24 cellular contexts compared by ENCODE assay signal in the genomic region with DNA sequence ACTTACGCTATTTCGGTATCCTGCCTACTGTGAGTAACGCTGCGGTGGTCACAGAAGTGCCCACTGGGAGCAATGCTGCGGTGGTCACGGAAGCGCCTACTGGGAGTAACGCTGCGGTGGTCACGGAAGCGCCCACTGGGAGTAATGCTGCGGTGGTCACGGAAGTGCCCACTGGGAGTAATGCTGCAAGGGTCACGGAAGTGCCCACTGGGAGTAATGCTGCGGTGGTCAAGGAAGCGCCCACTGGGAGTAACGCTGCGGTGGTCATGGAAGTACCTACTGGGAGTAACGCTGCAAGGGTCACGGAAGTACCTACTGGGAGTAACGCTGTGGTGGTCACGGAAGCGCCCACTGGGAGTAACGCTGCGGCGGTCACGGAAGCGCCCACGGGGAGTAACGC. TPM values are rescaled to one million over a fixed set of nuclear protein-coding genes. Genes with fewer than 3 reads are reported as not detected.
"Had no signal": no experiment of that assay in that cellular context is flagged by ENCODE, and none has a peak within 500 bp of the region (broad histone marks: within the 10 kb centered on the region; RNA-seq: fewer than 3 reads in every experiment).

No MANE protein-coding gene starts in this region.

- H3K4me1 Mint-ChIP-seq: activated naive CD4-positive, alpha-beta T cell treated with anti-CD3 and anti-CD28 coated beads, Interleukin-2, amount 50 U/mL, for 24 hours had no signal

- ATAC-seq: activated CD8-positive, alpha-beta T cell treated with anti-CD3 and anti-CD28 coated beads, Interleukin-2, amount 10 ng/mL, durations not matched to agents 7 days and 5 days had no signal

- H3K36me3 Mint-ChIP-seq: activated naive CD4-positive, alpha-beta T cell treated with anti-CD3 and anti-CD28 coated beads, Interleukin-2, amount 50 U/mL, for 24 hours had no signal

- H3K36me3 ChIP-seq: breast epithelium, MG63, WERI-Rb-1 had no signal

- H3K27ac ChIP-seq: breast epithelium, SK-N-MC, WERI-Rb-1 had no signal

- DNase-seq: activated CD4-positive, alpha-beta T cell treated with anti-CD3 and anti-CD28 coated beads for 4 hours; activated CD4-positive, alpha-beta T cell treated with anti-CD3 and anti-CD28 coated beads, Interleukin-2, amount 50 U/mL, for 4 hours; activated CD8-positive, alpha-beta memory T cell treated with anti-CD3 and anti-CD28 coated beads, Interleukin-2, amount 50 U/mL, for 48 hours; activated CD8-positive, alpha-beta T cell treated with anti-CD3 and anti-CD28 coated beads, Interleukin-2, amount 10 ng/mL, durations not matched to agents 7 days and 5 days; activated T-cell treated with anti-CD3 and anti-CD28 coated beads, Interleukin-2, amount 50 U/mL, for 1 hour; aorta; central memory CD4-positive, alpha-beta T cell; MG63; NCI-H146; NCI-H1930; NCI-H2171; NCI-H2227 treated with DMSO at 0.1 percent for 48 hours; NCI-H446 treated with DMSO at 0.1 percent for 48 hours; NCI-H524 treated with DMSO at 0.1 percent for 48 hours; NCI-H82; SIG-M5; T-helper 1 cell; WERI-Rb-1 had no signal

- H3K4me3 ChIP-seq: breast epithelium, MG63, SK-N-MC had no signal

- H3K9me3 Mint-ChIP-seq: activated naive CD4-positive, alpha-beta T cell treated with anti-CD3 and anti-CD28 coated beads, Interleukin-2, amount 50 U/mL, for 24 hours had no signal

- H3K9me3 ChIP-seq: breast epithelium, MG63 had no signal

- H3K27me3 ChIP-seq: breast epithelium, MG63 had no signal

- H3K27ac Mint-ChIP-seq: activated CD8-positive, alpha-beta T cell treated with anti-CD3 and anti-CD28 coated beads, Interleukin-2, amount 10 ng/mL, durations not matched to agents 7 days and 5 days; activated naive CD4-positive, alpha-beta T cell treated with anti-CD3 and anti-CD28 coated beads, Interleukin-2, amount 50 U/mL, for 24 hours had no signal

- H3K4me1 ChIP-seq: breast epithelium had no signal

- H3K4me3 Mint-ChIP-seq: activated CD8-positive, alpha-beta T cell treated with anti-CD3 and anti-CD28 coated beads, Interleukin-2, amount 10 ng/mL, durations not matched to agents 7 days and 5 days; activated naive CD4-positive, alpha-beta T cell treated with anti-CD3 and anti-CD28 coated beads, Interleukin-2, amount 50 U/mL, for 24 hours had no signal

RNA-seq across cellular contexts. Expression of gene SOX1, which starts 52.1 kb away (rescaled TPM):
- total RNA-seq: activated CD8-positive, alpha-beta T cell treated with anti-CD3 and anti-CD28 coated beads, Interleukin-2, amount 10 ng/mL, durations not matched to agents 7 days and 5 days; aorta; breast epithelium; OCI-LY7; RPMI7951; T-helper 2 cell treated with Interferon-gamma antibody and Interleukin-4, amounts not matched to agents 100 ng/mL and 5 ng/mL, for 36 hours had no signal
